ENCODE assay signal across 2 cellular contexts in genomic region chr1:222618001-222618879, GRCh38.
TF ChIP-seq lines count a peak whose summit lies in the region.

A gene with protein sequence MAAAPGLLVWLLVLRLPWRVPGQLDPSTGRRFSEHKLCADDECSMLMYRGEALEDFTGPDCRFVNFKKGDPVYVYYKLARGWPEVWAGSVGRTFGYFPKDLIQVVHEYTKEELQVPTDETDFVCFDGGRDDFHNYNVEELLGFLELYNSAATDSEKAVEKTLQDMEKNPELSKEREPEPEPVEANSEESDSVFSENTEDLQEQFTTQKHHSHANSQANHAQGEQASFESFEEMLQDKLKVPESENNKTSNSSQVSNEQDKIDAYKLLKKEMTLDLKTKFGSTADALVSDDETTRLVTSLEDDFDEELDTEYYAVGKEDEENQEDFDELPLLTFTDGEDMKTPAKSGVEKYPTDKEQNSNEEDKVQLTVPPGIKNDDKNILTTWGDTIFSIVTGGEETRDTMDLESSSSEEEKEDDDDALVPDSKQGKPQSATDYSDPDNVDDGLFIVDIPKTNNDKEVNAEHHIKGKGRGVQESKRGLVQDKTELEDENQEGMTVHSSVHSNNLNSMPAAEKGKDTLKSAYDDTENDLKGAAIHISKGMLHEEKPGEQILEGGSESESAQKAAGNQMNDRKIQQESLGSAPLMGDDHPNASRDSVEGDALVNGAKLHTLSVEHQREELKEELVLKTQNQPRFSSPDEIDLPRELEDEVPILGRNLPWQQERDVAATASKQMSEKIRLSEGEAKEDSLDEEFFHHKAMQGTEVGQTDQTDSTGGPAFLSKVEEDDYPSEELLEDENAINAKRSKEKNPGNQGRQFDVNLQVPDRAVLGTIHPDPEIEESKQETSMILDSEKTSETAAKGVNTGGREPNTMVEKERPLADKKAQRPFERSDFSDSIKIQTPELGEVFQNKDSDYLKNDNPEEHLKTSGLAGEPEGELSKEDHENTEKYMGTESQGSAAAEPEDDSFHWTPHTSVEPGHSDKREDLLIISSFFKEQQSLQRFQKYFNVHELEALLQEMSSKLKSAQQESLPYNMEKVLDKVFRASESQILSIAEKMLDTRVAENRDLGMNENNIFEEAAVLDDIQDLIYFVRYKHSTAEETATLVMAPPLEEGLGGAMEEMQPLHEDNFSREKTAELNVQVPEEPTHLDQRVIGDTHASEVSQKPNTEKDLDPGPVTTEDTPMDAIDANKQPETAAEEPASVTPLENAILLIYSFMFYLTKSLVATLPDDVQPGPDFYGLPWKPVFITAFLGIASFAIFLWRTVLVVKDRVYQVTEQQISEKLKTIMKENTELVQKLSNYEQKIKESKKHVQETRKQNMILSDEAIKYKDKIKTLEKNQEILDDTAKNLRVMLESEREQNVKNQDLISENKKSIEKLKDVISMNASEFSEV (N-terminal part only) (plus strand): TSS chr1:222618097. CDS start chr1:222618111, 14 bp downstream.

TF ChIP-seq in HEK293, 187 proteins besides CTCF, POLR2A, EP300 and RAD21 (continued from another document and continues in another):
- TF ChIP-seq KLF17 (tag by site-specific recombination; IDR thresholded peaks at IDR 0.05) (no peak), ZNF239 (tag by site-specific recombination; IDR thresholded peaks at IDR 0.05) (no peak), ZIC2 (tag by site-specific recombination; IDR thresholded peaks at IDR 0.05) (peak; percentile 44), ZNF561 (tag by site-specific recombination; IDR thresholded peaks at IDR 0.05; ENCODE audit: borderline replicate concordance) (no peak), GLIS2 (tag by site-specific recombination; IDR thresholded peaks at IDR 0.05) (peak; percentile 46; the same call in 1 of the 2 replicates), ZNF830 (tag by site-specific recombination; IDR thresholded peaks at IDR 0.05; ENCODE audit: low read depth) (no peak), YY2 (tag by site-specific recombination; IDR thresholded peaks at IDR 0.05) (0 out of 2 replicates have a peak, but pooled peaks have one; percentile 15), GFI1B (tag by site-specific recombination; IDR thresholded peaks at IDR 0.05) (no peak), ZNF701 (tag by site-specific recombination; IDR thresholded peaks at IDR 0.05) (no peak), ZNF629 (tag by site-specific recombination; IDR thresholded peaks at IDR 0.05) (no peak), ZNF169 (tag by site-specific recombination; IDR thresholded peaks at IDR 0.05) (no peak), ZNF112 (tag by site-specific recombination; IDR thresholded peaks at IDR 0.05) (no peak), ZNF768 (tag by site-specific recombination; IDR thresholded peaks at IDR 0.05) (no peak), SCRT2 (tag by site-specific recombination; IDR thresholded peaks at IDR 0.05) (peak; percentile 94), ZNF610 (tag by site-specific recombination; IDR thresholded peaks at IDR 0.05; ENCODE audit: borderline replicate concordance) (no peak), ZNF202 (tag by site-specific recombination; IDR thresholded peaks at IDR 0.05; ENCODE audit: borderline replicate concordance) (no peak), KLF10 (tag by site-specific recombination; IDR thresholded peaks at IDR 0.05) (peak; percentile 83; the same call in 1 of the 2 replicates), SALL2 (tag by site-specific recombination; IDR thresholded peaks at IDR 0.05; ENCODE audit: borderline replicate concordance) (no peak), YY1 (tag by site-specific recombination; IDR thresholded peaks at IDR 0.05) (peak; percentile 83), ZNF404 (tag by site-specific recombination; IDR thresholded peaks at IDR 0.05) (no peak), KLF9 (tag by site-specific recombination; IDR thresholded peaks at IDR 0.05; ENCODE audit: low read depth) (no peak), SP2 (tag by site-specific recombination; IDR thresholded peaks at IDR 0.05) (no peak), ZNF16 (tag by site-specific recombination; IDR thresholded peaks at IDR 0.05; ENCODE audit: low read depth) (no peak), ZEB2 (tag by site-specific recombination; IDR thresholded peaks at IDR 0.05) (no peak), SCRT1 (tag by site-specific recombination; IDR thresholded peaks at IDR 0.05; ENCODE audit: borderline replicate concordance) (0 out of 2 replicates have a peak, but pooled peaks have one; percentile 51), KLF1 (tag by site-specific recombination; IDR thresholded peaks at IDR 0.05) (no peak)
- TF ChIP-seq, protein P1, sequence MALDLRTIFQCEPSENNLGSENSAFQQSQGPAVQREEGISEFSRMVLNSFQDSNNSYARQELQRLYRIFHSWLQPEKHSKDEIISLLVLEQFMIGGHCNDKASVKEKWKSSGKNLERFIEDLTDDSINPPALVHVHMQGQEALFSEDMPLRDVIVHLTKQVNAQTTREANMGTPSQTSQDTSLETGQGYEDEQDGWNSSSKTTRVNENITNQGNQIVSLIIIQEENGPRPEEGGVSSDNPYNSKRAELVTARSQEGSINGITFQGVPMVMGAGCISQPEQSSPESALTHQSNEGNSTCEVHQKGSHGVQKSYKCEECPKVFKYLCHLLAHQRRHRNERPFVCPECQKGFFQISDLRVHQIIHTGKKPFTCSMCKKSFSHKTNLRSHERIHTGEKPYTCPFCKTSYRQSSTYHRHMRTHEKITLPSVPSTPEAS (tag by site-specific recombination; IDR thresholded peaks at IDR 0.05): no peak
- TF ChIP-seq, protein P2, sequence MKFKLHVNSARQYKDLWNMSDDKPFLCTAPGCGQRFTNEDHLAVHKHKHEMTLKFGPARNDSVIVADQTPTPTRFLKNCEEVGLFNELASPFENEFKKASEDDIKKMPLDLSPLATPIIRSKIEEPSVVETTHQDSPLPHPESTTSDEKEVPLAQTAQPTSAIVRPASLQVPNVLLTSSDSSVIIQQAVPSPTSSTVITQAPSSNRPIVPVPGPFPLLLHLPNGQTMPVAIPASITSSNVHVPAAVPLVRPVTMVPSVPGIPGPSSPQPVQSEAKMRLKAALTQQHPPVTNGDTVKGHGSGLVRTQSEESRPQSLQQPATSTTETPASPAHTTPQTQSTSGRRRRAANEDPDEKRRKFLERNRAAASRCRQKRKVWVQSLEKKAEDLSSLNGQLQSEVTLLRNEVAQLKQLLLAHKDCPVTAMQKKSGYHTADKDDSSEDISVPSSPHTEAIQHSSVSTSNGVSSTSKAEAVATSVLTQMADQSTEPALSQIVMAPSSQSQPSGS (tag by site-specific recombination; IDR thresholded peaks at IDR 0.05; ENCODE audit: low read depth): no peak
- TF ChIP-seq, protein P3, sequence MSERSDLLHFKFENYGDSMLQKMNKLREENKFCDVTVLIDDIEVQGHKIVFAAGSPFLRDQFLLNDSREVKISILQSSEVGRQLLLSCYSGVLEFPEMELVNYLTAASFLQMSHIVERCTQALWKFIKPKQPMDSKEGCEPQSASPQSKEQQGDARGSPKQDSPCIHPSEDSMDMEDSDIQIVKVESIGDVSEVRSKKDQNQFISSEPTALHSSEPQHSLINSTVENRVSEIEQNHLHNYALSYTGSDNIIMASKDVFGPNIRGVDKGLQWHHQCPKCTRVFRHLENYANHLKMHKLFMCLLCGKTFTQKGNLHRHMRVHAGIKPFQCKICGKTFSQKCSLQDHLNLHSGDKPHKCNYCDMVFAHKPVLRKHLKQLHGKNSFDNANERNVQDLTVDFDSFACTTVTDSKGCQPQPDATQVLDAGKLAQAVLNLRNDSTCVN (tag by site-specific recombination; optimal IDR thresholded peaks at IDR 0.05): peak; percentile 68

TF ChIP-seq in K562, 482 proteins besides CTCF, POLR2A, EP300 and RAD21 (continued from another document and continues in another):
- TF ChIP-seq GTF2F1 (IDR thresholded peaks at IDR 0.05; ENCODE audit: low read depth, low read length): no peak
- no peak for TF ChIP-seq RNF2 (IDR thresholded peaks at IDR 0.05)
- TF ChIP-seq SUPT5H (IDR thresholded peaks at IDR 0.05): peak; percentile 79
- TF ChIP-seq FOXM1 (IDR thresholded peaks at IDR 0.05; ENCODE audit: low read depth): no peak
- no peak for TF ChIP-seq FOXM1 (CRISPR knock-in tag; IDR thresholded peaks at IDR 0.05; ENCODE audit: low read depth)
- no peak for TF ChIP-seq ZC3H4 (CRISPR knock-in tag; IDR thresholded peaks at IDR 0.05; ENCODE audit: borderline replicate concordance)
- TF ChIP-seq KDM1A (IDR thresholded peaks at IDR 0.05): no peak
- TF ChIP-seq SMAD1 (IDR thresholded peaks at IDR 0.05; ENCODE audit: low read depth, low read length, partially characterized antibody): peak; percentile 32
- TF ChIP-seq ELF2 (CRISPR knock-in tag; IDR thresholded peaks at IDR 0.05): no peak
- no peak for TF ChIP-seq MTF1 (CRISPR knock-in tag; IDR thresholded peaks at IDR 0.05; ENCODE audit: borderline replicate concordance)
- TF ChIP-seq, protein P4, sequence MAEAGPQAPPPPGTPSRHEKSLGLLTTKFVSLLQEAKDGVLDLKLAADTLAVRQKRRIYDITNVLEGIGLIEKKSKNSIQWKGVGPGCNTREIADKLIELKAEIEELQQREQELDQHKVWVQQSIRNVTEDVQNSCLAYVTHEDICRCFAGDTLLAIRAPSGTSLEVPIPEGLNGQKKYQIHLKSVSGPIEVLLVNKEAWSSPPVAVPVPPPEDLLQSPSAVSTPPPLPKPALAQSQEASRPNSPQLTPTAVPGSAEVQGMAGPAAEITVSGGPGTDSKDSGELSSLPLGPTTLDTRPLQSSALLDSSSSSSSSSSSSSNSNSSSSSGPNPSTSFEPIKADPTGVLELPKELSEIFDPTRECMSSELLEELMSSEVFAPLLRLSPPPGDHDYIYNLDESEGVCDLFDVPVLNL (CRISPR knock-in tag; IDR thresholded peaks at IDR 0.05; ENCODE audit: low read depth): no peak
- TF ChIP-seq ZFX (CRISPR knock-in tag; IDR thresholded peaks at IDR 0.05): peak; percentile 61; the same call in 1 of the 2 replicates
- TF ChIP-seq, protein P3 (CRISPR knock-in tag; IDR thresholded peaks at IDR 0.05): no peak
- no peak for TF ChIP-seq HNRNPLL (IDR thresholded peaks at IDR 0.05; ENCODE audit: low read depth, low read length, poor library complexity, severe bottlenecking)
- no peak for TF ChIP-seq SNAPC5 (CRISPR knock-in tag; IDR thresholded peaks at IDR 0.05)
- TF ChIP-seq HMGN3 (IDR thresholded peaks at IDR 0.05; ENCODE audit: borderline replicate concordance, extremely low read depth, insufficient read length, low read depth, low read length): no peak
- TF ChIP-seq HDAC2 (IDR thresholded peaks at IDR 0.05): no peak
- TF ChIP-seq NBN (IDR thresholded peaks at IDR 0.05; ENCODE audit: low read depth): no peak
- TF ChIP-seq, protein P5, sequence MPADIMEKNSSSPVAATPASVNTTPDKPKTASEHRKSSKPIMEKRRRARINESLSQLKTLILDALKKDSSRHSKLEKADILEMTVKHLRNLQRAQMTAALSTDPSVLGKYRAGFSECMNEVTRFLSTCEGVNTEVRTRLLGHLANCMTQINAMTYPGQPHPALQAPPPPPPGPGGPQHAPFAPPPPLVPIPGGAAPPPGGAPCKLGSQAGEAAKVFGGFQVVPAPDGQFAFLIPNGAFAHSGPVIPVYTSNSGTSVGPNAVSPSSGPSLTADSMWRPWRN (IDR thresholded peaks at IDR 0.05; ENCODE audit: low read depth): no peak
- TF ChIP-seq, protein P6, sequence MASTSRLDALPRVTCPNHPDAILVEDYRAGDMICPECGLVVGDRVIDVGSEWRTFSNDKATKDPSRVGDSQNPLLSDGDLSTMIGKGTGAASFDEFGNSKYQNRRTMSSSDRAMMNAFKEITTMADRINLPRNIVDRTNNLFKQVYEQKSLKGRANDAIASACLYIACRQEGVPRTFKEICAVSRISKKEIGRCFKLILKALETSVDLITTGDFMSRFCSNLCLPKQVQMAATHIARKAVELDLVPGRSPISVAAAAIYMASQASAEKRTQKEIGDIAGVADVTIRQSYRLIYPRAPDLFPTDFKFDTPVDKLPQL (IDR thresholded peaks at IDR 0.05; ENCODE audit: extremely low read depth, insufficient read length): no peak
- TF ChIP-seq MED1 (CRISPR knock-in tag; IDR thresholded peaks at IDR 0.05; ENCODE audit: borderline replicate concordance): no peak
- no peak for TF ChIP-seq ZZZ3 (IDR thresholded peaks at IDR 0.05)
- TF ChIP-seq IRF2 (CRISPR knock-in tag; IDR thresholded peaks at IDR 0.05): no peak
- no peak for TF ChIP-seq ARHGAP35 (IDR thresholded peaks at IDR 0.05; ENCODE audit: partially characterized antibody)
- TF ChIP-seq CTCFL (IDR thresholded peaks at IDR 0.05; ENCODE audit: borderline replicate concordance, insufficient read depth, low read depth, low read length, poor library complexity, severe bottlenecking): no peak
- TF ChIP-seq ZNF408 (CRISPR knock-in tag; IDR thresholded peaks at IDR 0.05; ENCODE audit: low read depth): no peak
- no peak for TF ChIP-seq DDX20 (tag; IDR thresholded peaks at IDR 0.05; ENCODE audit: low read depth)
- TF ChIP-seq, protein P7, sequence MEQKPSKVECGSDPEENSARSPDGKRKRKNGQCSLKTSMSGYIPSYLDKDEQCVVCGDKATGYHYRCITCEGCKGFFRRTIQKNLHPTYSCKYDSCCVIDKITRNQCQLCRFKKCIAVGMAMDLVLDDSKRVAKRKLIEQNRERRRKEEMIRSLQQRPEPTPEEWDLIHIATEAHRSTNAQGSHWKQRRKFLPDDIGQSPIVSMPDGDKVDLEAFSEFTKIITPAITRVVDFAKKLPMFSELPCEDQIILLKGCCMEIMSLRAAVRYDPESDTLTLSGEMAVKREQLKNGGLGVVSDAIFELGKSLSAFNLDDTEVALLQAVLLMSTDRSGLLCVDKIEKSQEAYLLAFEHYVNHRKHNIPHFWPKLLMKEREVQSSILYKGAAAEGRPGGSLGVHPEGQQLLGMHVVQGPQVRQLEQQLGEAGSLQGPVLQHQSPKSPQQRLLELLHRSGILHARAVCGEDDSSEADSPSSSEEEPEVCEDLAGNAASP (IDR thresholded peaks at IDR 0.05): no peak
- no peak for TF ChIP-seq TEAD4 (IDR thresholded peaks at IDR 0.05; ENCODE audit: low read length)
- TF ChIP-seq TEAD4 (CRISPR knock-in tag; IDR thresholded peaks at IDR 0.05; ENCODE audit: borderline replicate concordance): 0 out of 2 replicates have a peak, but pooled peaks have one; percentile 34
- peak; percentile 92 for TF ChIP-seq KDM5B (IDR thresholded peaks at IDR 0.05; ENCODE audit: insufficient replicate concordance, low read depth, low read length)
- 0 out of 2 replicates have a peak, but pooled peaks have one; percentile 16 for TF ChIP-seq NR3C1 (CRISPR knock-in tag; IDR thresholded peaks at IDR 0.05)
- TF ChIP-seq MTA1 (IDR thresholded peaks at IDR 0.05; ENCODE audit: borderline replicate concordance): no peak
